3 cellular contexts compared by ENCODE assay signal in the genomic region with DNA sequence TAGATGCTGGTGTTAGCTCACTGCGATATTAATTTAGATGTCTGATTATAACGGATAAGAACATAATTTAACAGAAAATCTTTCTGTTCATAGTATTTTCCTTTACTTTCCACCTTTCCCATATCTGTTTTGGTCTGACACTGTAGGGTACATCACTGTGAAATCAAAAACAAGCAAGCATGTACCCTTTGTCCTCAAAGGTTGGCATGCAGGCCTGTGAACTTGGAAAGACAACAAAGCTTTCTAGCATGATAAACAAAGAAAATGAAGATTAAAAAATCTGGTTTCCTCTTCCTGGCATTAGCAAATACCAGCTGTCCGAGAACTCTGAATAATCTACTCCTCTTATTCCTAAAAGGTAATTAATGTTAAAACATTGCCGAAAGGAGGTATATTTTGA.
TF ChIP-seq lines count a peak whose summit lies in the region.

No MANE protein-coding gene starts in this region.

TF ChIP-seq in liver, 16 proteins besides CTCF, POLR2A, EP300 and RAD21 (continued from another document):
- TF ChIP-seq TAF1 (conservative IDR thresholded peaks at IDR 0.05), result no peak
- TF ChIP-seq SP1 (IDR thresholded peaks at IDR 0.05), result peak; percentile 77
- no peak for TF ChIP-seq GABPA (IDR thresholded peaks at IDR 0.05 in 1 of 2, conservative IDR thresholded peaks at IDR 0.05 in 1 of 2)
- TF ChIP-seq EGR1 (IDR thresholded peaks at IDR 0.05; ENCODE audit: low read depth in 2 of 2), result peak in 1 of 2 donors; percentile 48
- peak; percentile 17 for TF ChIP-seq ZBTB33 (IDR thresholded peaks at IDR 0.05)
- TF ChIP-seq, protein P1, sequence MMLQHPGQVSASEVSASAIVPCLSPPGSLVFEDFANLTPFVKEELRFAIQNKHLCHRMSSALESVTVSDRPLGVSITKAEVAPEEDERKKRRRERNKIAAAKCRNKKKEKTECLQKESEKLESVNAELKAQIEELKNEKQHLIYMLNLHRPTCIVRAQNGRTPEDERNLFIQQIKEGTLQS (IDR thresholded peaks at IDR 0.05), result no peak
- peak; percentile 43 for TF ChIP-seq MAX (IDR thresholded peaks at IDR 0.05)
- TF ChIP-seq YY1 (IDR thresholded peaks at IDR 0.05), result no peak
- no peak for TF ChIP-seq REST (IDR thresholded peaks at IDR 0.05)
- peak; percentile 81 for TF ChIP-seq FOXA2 (IDR thresholded peaks at IDR 0.05)
- TF ChIP-seq FOXA1 (IDR thresholded peaks at IDR 0.05), result peak; percentile 54
- no peak for TF ChIP-seq NR2F2 (IDR thresholded peaks at IDR 0.05)
- peak; percentile 75 to 84 for TF ChIP-seq HNF4A (conservative IDR thresholded peaks at IDR 0.05)

TF ChIP-seq in HepG2, 621 proteins besides CTCF, POLR2A, EP300 and RAD21:
- TF ChIP-seq, protein P2, sequence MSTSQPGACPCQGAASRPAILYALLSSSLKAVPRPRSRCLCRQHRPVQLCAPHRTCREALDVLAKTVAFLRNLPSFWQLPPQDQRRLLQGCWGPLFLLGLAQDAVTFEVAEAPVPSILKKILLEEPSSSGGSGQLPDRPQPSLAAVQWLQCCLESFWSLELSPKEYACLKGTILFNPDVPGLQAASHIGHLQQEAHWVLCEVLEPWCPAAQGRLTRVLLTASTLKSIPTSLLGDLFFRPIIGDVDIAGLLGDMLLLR (CRISPR knock-in tag; IDR thresholded peaks at IDR 0.05), result no peak
- TF ChIP-seq ZNF766 (CRISPR knock-in tag; IDR thresholded peaks at IDR 0.05; ENCODE audit: borderline replicate concordance) (no peak), ZNF460 (CRISPR knock-in tag; IDR thresholded peaks at IDR 0.05; ENCODE audit: borderline replicate concordance) (no peak), CBX5 (CRISPR knock-in tag; IDR thresholded peaks at IDR 0.05; ENCODE audit: borderline replicate concordance) (no peak), ZNF619 (CRISPR knock-in tag; IDR thresholded peaks at IDR 0.05) (no peak), RXRB (CRISPR knock-in tag; IDR thresholded peaks at IDR 0.05; ENCODE audit: borderline replicate concordance) (no peak), YEATS4 (CRISPR knock-in tag; IDR thresholded peaks at IDR 0.05; ENCODE audit: borderline replicate concordance) (no peak), SKI (IDR thresholded peaks at IDR 0.05; ENCODE audit: partially characterized antibody) (no peak), ZNF180 (CRISPR knock-in tag; IDR thresholded peaks at IDR 0.05; ENCODE audit: borderline replicate concordance, low read depth) (no peak), ZBTB7A (CRISPR knock-in tag; IDR thresholded peaks at IDR 0.05) (no peak), SYNCRIP (IDR thresholded peaks at IDR 0.05; ENCODE audit: insufficient read depth, low read depth, low read length) (no peak), ZNF430 (CRISPR knock-in tag; IDR thresholded peaks at IDR 0.05) (no peak), JUN (CRISPR knock-in tag; IDR thresholded peaks at IDR 0.05) (no peak), ZNF546 (CRISPR knock-in tag; conservative IDR thresholded peaks at IDR 0.05) (no peak), DBP (CRISPR knock-in tag; IDR thresholded peaks at IDR 0.05; ENCODE audit: not compliant biosample characterization) (no peak), ZFP41 (CRISPR knock-in tag; IDR thresholded peaks at IDR 0.05; ENCODE audit: borderline replicate concordance) (no peak), ZBTB43 (CRISPR knock-in tag; conservative IDR thresholded peaks at IDR 0.05) (no peak)
- TF ChIP-seq, protein P3, sequence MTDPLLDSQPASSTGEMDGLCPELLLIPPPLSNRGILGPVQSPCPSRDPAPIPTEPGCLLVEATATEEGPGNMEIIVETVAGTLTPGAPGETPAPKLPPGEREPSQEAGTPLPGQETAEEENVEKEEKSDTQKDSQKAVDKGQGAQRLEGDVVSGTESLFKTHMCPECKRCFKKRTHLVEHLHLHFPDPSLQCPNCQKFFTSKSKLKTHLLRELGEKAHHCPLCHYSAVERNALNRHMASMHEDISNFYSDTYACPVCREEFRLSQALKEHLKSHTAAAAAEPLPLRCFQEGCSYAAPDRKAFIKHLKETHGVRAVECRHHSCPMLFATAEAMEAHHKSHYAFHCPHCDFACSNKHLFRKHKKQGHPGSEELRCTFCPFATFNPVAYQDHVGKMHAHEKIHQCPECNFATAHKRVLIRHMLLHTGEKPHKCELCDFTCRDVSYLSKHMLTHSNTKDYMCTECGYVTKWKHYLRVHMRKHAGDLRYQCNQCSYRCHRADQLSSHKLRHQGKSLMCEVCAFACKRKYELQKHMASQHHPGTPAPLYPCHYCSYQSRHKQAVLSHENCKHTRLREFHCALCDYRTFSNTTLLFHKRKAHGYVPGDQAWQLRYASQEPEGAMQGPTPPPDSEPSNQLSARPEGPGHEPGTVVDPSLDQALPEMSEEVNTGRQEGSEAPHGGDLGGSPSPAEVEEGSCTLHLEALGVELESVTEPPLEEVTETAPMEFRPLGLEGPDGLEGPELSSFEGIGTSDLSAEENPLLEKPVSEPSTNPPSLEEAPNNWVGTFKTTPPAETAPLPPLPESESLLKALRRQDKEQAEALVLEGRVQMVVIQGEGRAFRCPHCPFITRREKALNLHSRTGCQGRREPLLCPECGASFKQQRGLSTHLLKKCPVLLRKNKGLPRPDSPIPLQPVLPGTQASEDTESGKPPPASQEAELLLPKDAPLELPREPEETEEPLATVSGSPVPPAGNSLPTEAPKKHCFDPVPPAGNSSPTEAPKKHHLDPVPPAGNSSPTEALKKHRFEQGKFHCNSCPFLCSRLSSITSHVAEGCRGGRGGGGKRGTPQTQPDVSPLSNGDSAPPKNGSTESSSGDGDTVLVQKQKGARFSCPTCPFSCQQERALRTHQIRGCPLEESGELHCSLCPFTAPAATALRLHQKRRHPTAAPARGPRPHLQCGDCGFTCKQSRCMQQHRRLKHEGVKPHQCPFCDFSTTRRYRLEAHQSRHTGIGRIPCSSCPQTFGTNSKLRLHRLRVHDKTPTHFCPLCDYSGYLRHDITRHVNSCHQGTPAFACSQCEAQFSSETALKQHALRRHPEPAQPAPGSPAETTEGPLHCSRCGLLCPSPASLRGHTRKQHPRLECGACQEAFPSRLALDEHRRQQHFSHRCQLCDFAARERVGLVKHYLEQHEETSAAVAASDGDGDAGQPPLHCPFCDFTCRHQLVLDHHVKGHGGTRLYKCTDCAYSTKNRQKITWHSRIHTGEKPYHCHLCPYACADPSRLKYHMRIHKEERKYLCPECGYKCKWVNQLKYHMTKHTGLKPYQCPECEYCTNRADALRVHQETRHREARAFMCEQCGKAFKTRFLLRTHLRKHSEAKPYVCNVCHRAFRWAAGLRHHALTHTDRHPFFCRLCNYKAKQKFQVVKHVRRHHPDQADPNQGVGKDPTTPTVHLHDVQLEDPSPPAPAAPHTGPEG (CRISPR knock-in tag; IDR thresholded peaks at IDR 0.05), result no peak

TF ChIP-seq in GM23338, 12 proteins besides CTCF, POLR2A, EP300 and RAD21 (continued from another document):
- no peak for TF ChIP-seq JUNB (IDR thresholded peaks at IDR 0.05; ENCODE audit: unreplicated experiment)
- TF ChIP-seq POLR2AphosphoS5 (IDR thresholded peaks at IDR 0.05; ENCODE audit: low read depth), result no peak
- TF ChIP-seq CREB1 (CRISPR knock-in tag; IDR thresholded peaks at IDR 0.05; ENCODE audit: low read depth), result no peak
- TF ChIP-seq, protein P4, sequence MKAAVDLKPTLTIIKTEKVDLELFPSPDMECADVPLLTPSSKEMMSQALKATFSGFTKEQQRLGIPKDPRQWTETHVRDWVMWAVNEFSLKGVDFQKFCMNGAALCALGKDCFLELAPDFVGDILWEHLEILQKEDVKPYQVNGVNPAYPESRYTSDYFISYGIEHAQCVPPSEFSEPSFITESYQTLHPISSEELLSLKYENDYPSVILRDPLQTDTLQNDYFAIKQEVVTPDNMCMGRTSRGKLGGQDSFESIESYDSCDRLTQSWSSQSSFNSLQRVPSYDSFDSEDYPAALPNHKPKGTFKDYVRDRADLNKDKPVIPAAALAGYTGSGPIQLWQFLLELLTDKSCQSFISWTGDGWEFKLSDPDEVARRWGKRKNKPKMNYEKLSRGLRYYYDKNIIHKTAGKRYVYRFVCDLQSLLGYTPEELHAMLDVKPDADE (IDR thresholded peaks at IDR 0.05), result no peak
- no peak for TF ChIP-seq EZH2 (IDR thresholded peaks at IDR 0.05; ENCODE audit: low read depth, unreplicated experiment)
- TF ChIP-seq, protein P5, sequence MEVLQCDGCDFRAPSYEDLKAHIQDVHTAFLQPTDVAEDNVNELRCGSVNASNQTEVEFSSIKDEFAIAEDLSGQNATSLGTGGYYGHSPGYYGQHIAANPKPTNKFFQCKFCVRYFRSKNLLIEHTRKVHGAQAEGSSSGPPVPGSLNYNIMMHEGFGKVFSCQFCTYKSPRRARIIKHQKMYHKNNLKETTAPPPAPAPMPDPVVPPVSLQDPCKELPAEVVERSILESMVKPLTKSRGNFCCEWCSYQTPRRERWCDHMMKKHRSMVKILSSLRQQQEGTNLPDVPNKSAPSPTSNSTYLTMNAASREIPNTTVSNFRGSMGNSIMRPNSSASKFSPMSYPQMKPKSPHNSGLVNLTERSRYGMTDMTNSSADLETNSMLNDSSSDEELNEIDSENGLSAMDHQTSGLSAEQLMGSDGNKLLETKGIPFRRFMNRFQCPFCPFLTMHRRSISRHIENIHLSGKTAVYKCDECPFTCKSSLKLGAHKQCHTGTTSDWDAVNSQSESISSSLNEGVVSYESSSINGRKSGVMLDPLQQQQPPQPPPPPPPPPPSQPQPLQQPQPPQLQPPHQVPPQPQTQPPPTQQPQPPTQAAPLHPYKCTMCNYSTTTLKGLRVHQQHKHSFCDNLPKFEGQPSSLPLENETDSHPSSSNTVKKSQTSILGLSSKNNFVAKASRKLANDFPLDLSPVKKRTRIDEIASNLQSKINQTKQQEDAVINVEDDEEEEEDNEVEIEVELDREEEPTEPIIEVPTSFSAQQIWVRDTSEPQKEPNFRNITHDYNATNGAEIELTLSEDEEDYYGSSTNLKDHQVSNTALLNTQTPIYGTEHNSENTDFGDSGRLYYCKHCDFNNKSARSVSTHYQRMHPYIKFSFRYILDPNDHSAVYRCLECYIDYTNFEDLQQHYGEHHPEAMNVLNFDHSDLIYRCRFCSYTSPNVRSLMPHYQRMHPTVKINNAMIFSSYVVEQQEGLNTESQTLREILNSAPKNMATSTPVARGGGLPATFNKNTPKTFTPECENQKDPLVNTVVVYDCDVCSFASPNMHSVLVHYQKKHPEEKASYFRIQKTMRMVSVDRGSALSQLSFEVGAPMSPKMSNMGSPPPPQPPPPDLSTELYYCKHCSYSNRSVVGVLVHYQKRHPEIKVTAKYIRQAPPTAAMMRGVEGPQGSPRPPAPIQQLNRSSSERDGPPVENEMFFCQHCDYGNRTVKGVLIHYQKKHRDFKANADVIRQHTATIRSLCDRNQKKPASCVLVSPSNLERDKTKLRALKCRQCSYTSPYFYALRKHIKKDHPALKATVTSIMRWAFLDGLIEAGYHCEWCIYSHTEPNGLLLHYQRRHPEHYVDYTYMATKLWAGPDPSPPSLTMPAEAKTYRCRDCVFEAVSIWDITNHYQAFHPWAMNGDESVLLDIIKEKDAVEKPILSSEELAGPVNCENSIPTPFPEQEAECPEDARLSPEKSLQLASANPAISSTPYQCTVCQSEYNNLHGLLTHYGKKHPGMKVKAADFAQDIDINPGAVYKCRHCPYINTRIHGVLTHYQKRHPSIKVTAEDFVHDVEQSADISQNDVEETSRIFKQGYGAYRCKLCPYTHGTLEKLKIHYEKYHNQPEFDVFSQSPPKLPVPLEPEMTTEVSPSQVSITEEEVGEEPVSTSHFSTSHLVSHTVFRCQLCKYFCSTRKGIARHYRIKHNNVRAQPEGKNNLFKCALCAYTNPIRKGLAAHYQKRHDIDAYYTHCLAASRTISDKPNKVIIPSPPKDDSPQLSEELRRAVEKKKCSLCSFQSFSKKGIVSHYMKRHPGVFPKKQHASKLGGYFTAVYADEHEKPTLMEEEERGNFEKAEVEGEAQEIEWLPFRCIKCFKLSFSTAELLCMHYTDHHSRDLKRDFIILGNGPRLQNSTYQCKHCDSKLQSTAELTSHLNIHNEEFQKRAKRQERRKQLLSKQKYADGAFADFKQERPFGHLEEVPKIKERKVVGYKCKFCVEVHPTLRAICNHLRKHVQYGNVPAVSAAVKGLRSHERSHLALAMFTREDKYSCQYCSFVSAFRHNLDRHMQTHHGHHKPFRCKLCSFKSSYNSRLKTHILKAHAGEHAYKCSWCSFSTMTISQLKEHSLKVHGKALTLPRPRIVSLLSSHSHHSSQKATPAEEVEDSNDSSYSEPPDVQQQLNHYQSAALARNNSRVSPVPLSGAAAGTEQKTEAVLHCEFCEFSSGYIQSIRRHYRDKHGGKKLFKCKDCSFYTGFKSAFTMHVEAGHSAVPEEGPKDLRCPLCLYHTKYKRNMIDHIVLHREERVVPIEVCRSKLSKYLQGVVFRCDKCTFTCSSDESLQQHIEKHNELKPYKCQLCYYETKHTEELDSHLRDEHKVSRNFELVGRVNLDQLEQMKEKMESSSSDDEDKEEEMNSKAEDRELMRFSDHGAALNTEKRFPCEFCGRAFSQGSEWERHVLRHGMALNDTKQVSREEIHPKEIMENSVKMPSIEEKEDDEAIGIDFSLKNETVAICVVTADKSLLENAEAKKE (CRISPR knock-in tag; IDR thresholded peaks at IDR 0.05), result no peak
- no peak for TF ChIP-seq NANOG (IDR thresholded peaks at IDR 0.05; ENCODE audit: borderline replicate concordance)
- TF ChIP-seq REST (IDR thresholded peaks at IDR 0.05; ENCODE audit: unreplicated experiment), result no peak
- no peak for TF ChIP-seq ZNF331 (CRISPR knock-in tag; IDR thresholded peaks at IDR 0.05; ENCODE audit: low read depth)
